In genomic region chr1:209673631-209674417, GRCh38 we compare ENCODE assay signal across 10 cellular contexts. TPM values are rescaled to one million over a fixed set of nuclear protein-coding genes. Genes with fewer than 3 reads are reported as not detected.
A peak's percentile ranks its signal among the peaks of the same experiment; 100 is the strongest.
DNase-seq lines count a peak whose midpoint lies in the region; ATAC-seq and TF ChIP-seq lines count a peak whose summit lies in the region.
"Had no signal": no experiment of that assay in that cellular context is flagged by ENCODE, and none has a peak within 500 bp of the region (broad histone marks: within the 10 kb centered on the region; RNA-seq: fewer than 3 reads in every experiment).

No MANE protein-coding gene starts in this region.

- H3K9me3 ChIP-seq in HCT116 (ENCODE audit: control insufficient read depth in 1 of 2, insufficient read depth in 1 of 2, low read depth in 1 of 2, low read length in 2 of 2) (no peaks in the 10 kb centered on the region), RWPE2 (ENCODE audit: severe bottlenecking) (no peaks in the 10 kb centered on the region), Karpas-422 (ENCODE audit: low read length) (no peaks in the 10 kb centered on the region)

- CTCF ChIA-PET in HCT116 (lab: Charles Lee), result no interaction called here

- H2AFZ ChIP-seq in HCT116 (ENCODE audit: low read depth, low read length, poor library complexity, severe bottlenecking) (no peak overlapping the region), Karpas-422 (ENCODE audit: low read length) (no peak overlapping the region)

- TF ChIP-seq CTCF in HCT116 (IDR thresholded peaks at IDR 0.05 in 2 of 3, conservative IDR thresholded peaks at IDR 0.05 in 1 of 3; ENCODE audit: borderline replicate concordance in 1 of 3, insufficient read depth in 1 of 3, low read depth in 2 of 3, low read length in 2 of 3), result no peak
- TF ChIP-seq CTCF in RWPE2 (IDR thresholded peaks at IDR 0.05; ENCODE audit: poor library complexity, severe bottlenecking), result no peak
- TF ChIP-seq CTCF in glutamatergic neuron (IDR thresholded peaks at IDR 0.05; ENCODE audit: partially characterized antibody, unreplicated experiment), result no peak

- POLR2A ChIA-PET in HCT116 (lab: Charles Lee), result no interaction called here

- no peak for TF ChIP-seq POLR2A in HCT116 (IDR thresholded peaks at IDR 0.05; ENCODE audit: borderline replicate concordance, extremely low read depth, insufficient read depth, insufficient read length)

- H3K36me3 ChIP-seq in HCT116 (ENCODE audit: control insufficient read depth in 1 of 2, insufficient read depth in 2 of 2, low read length in 2 of 2), result no peaks in the 10 kb centered on the region
- H3K36me3 ChIP-seq in RWPE2 (ENCODE audit: low read depth), result no peaks in the 10 kb centered on the region
- H3K36me3 ChIP-seq in rectal smooth muscle tissue (ENCODE audit: control insufficient read depth, insufficient read depth, low read length), result no peaks in the 10 kb centered on the region
- H3K36me3 ChIP-seq in Karpas-422 (ENCODE audit: insufficient read depth, low read length), result no peaks in the 10 kb centered on the region

- no peak overlapping the region for H3K27ac ChIP-seq in HCT116 (ENCODE audit: low read depth, low read length)
- H3K27ac ChIP-seq in RWPE2 (ENCODE audit: poor library complexity, severe bottlenecking), result peak overlapping the region; percentile 17
- no peak overlapping the region for H3K27ac ChIP-seq in rectal smooth muscle tissue (ENCODE audit: low read depth, low read length)
- H3K27ac ChIP-seq in Karpas-422 (ENCODE audit: low read length), result no peak overlapping the region

- peak overlapping the region; percentile 41 for H3K27ac Mint-ChIP-seq in glutamatergic neuron (ENCODE audit: unreplicated experiment)

- intact Hi-C loops in HCT116 (cut with micrococcal nuclease), result no loop called here

- H3K27me3 Mint-ChIP-seq in glutamatergic neuron (ENCODE audit: unreplicated experiment), result peaks cover 24% of the 10 kb centered on the region

- no peaks in the 10 kb centered on the region for H3K9me3 Mint-ChIP-seq in glutamatergic neuron (ENCODE audit: unreplicated experiment)
- H3K9me3 Mint-ChIP-seq: dendritic cell treated with granulocyte-macrophage colony-stimulating factor and Interleukin-4, amounts not matched to agents 40 ng/mL and 50 ng/mL, for 4 days had no signal

- H4K20me1 ChIP-seq in HCT116 (ENCODE audit: insufficient read depth), result no peaks in the 10 kb centered on the region
- H4K20me1 ChIP-seq in Karpas-422 (ENCODE audit: insufficient read depth, low read depth, low read length), result no peaks in the 10 kb centered on the region

- peaks cover 5% of the 10 kb centered on the region for H3K36me3 Mint-ChIP-seq in glutamatergic neuron (ENCODE audit: unreplicated experiment)

- H3K4me1 Mint-ChIP-seq in glutamatergic neuron (ENCODE audit: low read depth, unreplicated experiment), result peaks cover 5% of the 10 kb centered on the region

- no peaks in the 10 kb centered on the region for H3K9me2 ChIP-seq in HCT116 (ENCODE audit: insufficient read depth)
- no peaks in the 10 kb centered on the region for H3K9me2 ChIP-seq in Karpas-422 (replicated peaks; ENCODE audit: insufficient read depth, low read length)

- BruUV-seq in HCT116 (replicated peaks; lab: Mats Ljungman, UMichigan), result no TSS peak

- TF ChIP-seq RAD21 in HCT116 (IDR thresholded peaks at IDR 0.05; ENCODE audit: low read depth), result no peak

- H3K4me3 Mint-ChIP-seq in glutamatergic neuron (ENCODE audit: unreplicated experiment), result peak overlapping the region; percentile 8

- H3K4me2 ChIP-seq in HCT116 (ENCODE audit: low read length), result no peak overlapping the region
- no peak overlapping the region for H3K4me2 ChIP-seq in Karpas-422 (ENCODE audit: low read depth, low read length, poor library complexity, severe bottlenecking)

- peaks cover 0 to 7% of the 10 kb centered on the region in 2 experiments; a peak in 1 of 4 replicates for H3K4me1 ChIP-seq in HCT116 (ENCODE audit: control insufficient read depth in 1 of 2, insufficient read depth in 2 of 2, low read length in 2 of 2)
- peaks cover 14% of the 10 kb centered on the region for H3K4me1 ChIP-seq in RWPE2 (ENCODE audit: insufficient read depth, poor library complexity, severe bottlenecking)
- peaks cover 2% of the 10 kb centered on the region for H3K4me1 ChIP-seq in rectal smooth muscle tissue (ENCODE audit: control insufficient read depth, insufficient read depth, low read length)
- peaks cover 3% of the 10 kb centered on the region; the same call in 1 of the 2 replicates for H3K4me1 ChIP-seq in Karpas-422 (ENCODE audit: low read length)

- no peak overlapping the region for H3K9ac ChIP-seq in HCT116 (ENCODE audit: low read length)
- H3K9ac ChIP-seq in rectal smooth muscle tissue (ENCODE audit: low read length), result no peak overlapping the region
- H3K9ac ChIP-seq in Karpas-422 (ENCODE audit: low read length), result no peak overlapping the region

- RAD21 ChIA-PET in HCT116 (lab: Charles Lee; ENCODE audit: low non-redundant PET in 1 of 2, low total read pairs in 2 of 2, uncharacterized antibody in 2 of 2, unreplicated experiment in 2 of 2), result no interaction called here

- H3K4me3 ChIP-seq in HCT116 (replicated peaks in 1 of 2; ENCODE audit: low read depth in 1 of 2, low read length in 2 of 2) (no peak overlapping the region), RWPE2 (ENCODE audit: severe bottlenecking) (no peak overlapping the region), rectal smooth muscle tissue (ENCODE audit: low read length) (peak overlapping the region; percentile 14), Karpas-422 (ENCODE audit: low read length) (no peak overlapping the region)

- H3K79me2 ChIP-seq in HCT116 (ENCODE audit: insufficient read depth, low read length) (no peaks in the 10 kb centered on the region), Karpas-422 (ENCODE audit: low read length) (no peaks in the 10 kb centered on the region)

- H3K27me3 ChIP-seq in HCT116 (ENCODE audit: insufficient read depth, low read length) (no peaks in the 10 kb centered on the region), RWPE2 (ENCODE audit: insufficient read depth, poor library complexity, severe bottlenecking) (no peaks in the 10 kb centered on the region), rectal smooth muscle tissue (ENCODE audit: control insufficient read depth, insufficient read depth, low read length) (peaks cover 3% of the 10 kb centered on the region), Karpas-422 (ENCODE audit: low read length) (no peaks in the 10 kb centered on the region)

- no peak for ATAC-seq in HCT116
- no peak for ATAC-seq in RWPE2 (ENCODE audit: low read depth)
- ATAC-seq in HG03469 (IDR thresholded peaks at IDR 0.05; ENCODE audit: unreplicated experiment), result no peak
- ATAC-seq in GM18519 (IDR thresholded peaks at IDR 0.05; ENCODE audit: low FRiP score, unreplicated experiment), result no peak

- DNase-seq in HCT116 (ENCODE audit: low read depth, low spot score), result no peak
- DNase-seq in RWPE2 (ENCODE audit: low spot score), result no peak
- DNase-seq in glutamatergic neuron, result no peak
- no peak for DNase-seq in Karpas-422
- DNase-seq in HUDEP-2 (lab: John Stamatoyannopoulos, UW; ENCODE audit: unreplicated experiment in 76 of 76), result no peak
- DNase-seq: NCI-H1105 treated with DMSO at 0.1 percent for 48 hours had no signal

TF ChIP-seq in HCT116, 20 proteins besides CTCF, POLR2A, EP300 and RAD21:
- no peak for TF ChIP-seq CBX3 (IDR thresholded peaks at IDR 0.05; ENCODE audit: low read depth)
- TF ChIP-seq CEBPB (IDR thresholded peaks at IDR 0.05; ENCODE audit: low read depth), result 0 out of 2 replicates have a peak, but pooled peaks have one; percentile 26
- TF ChIP-seq FOSL1 (IDR thresholded peaks at IDR 0.05; ENCODE audit: low read depth), result no peak
- no peak for TF ChIP-seq POLR2AphosphoS5 (IDR thresholded peaks at IDR 0.05; ENCODE audit: low read depth, low read length)

RNA-seq across cellular contexts. Expression of gene G0S2, which starts 1.4 kb away (rescaled TPM):
- total RNA-seq in HCT116 (2021; ENCODE audit: unreplicated experiment) (not detected), glutamatergic neuron (ENCODE audit: unreplicated experiment) (2.5 TPM)
- 0.06 TPM in 1 of 2 replicates, not detected in the other for polyA plus RNA-seq in HCT116 (2012)
- total RNA-seq in Karpas-422 (2014; rRNA removed; shearing (Covaris generic); ENCODE audit: low replicate concordance), result 6.9 and 17.2 TPM in 2 replicates

RNA-seq across cellular contexts. Expression of gene LAMB3, which starts 21.6 kb away (rescaled TPM):
- 70.2 TPM for total RNA-seq in HCT116 (2021; ENCODE audit: unreplicated experiment)
- 98.9 and 197 TPM in 2 replicates for polyA plus RNA-seq in HCT116 (2012)
- total RNA-seq in glutamatergic neuron (ENCODE audit: unreplicated experiment), result 0.54 TPM
- 0.04 and 1.3 TPM in 2 replicates for total RNA-seq in Karpas-422 (2014; rRNA removed; shearing (Covaris generic); ENCODE audit: low replicate concordance)

RNA-seq across cellular contexts. Expression of gene HSD11B1, which starts 30.8 kb away (rescaled TPM):
- total RNA-seq in HCT116 (2021; ENCODE audit: unreplicated experiment) (0.27 TPM), glutamatergic neuron (ENCODE audit: unreplicated experiment) (not detected)
- not detected in 2 replicates for polyA plus RNA-seq in HCT116 (2012)
- not detected in 2 replicates for total RNA-seq in Karpas-422 (2014; rRNA removed; shearing (Covaris generic); ENCODE audit: low replicate concordance)

Comparison
In these comparisons a context has a peak if more than half of its experiments do, and no peak if none do; other contexts are left out.
1. RNA of gene LAMB3, which starts 21.6 kb away (total RNA-seq): 70.2 TPM in HCT116 (single experiment); 0.04 to 1.3 TPM in Karpas-422 and 0.54 TPM in glutamatergic neuron (single experiment); every median in the first group is over 10 times any median in the second.